ENCODE assay signal across 26 cellular contexts in genomic region chr4:3311095-3311372, GRCh38. TPM values are rescaled to one million over a fixed set of nuclear protein-coding genes. Genes with fewer than 3 reads are reported as not detected.
A peak's percentile ranks its signal among the peaks of the same experiment; 100 is the strongest.
DNase-seq lines count a peak whose midpoint lies in the region; ATAC-seq and TF ChIP-seq lines count a peak whose summit lies in the region.
"Had no signal": no experiment of that assay in that cellular context is flagged by ENCODE, and none has a peak within 500 bp of the region (broad histone marks: within the 10 kb centered on the region; RNA-seq: fewer than 3 reads in every experiment).

No MANE protein-coding gene starts in this region.

- no peak overlapping the region for H3K9ac ChIP-seq in PC-3 (ENCODE audit: low read length)
- H3K9ac ChIP-seq: GM23248 had no signal

- H3K27ac ChIP-seq in PC-3 (ENCODE audit: low read length): peak overlapping the region; percentile 58
- H3K27ac ChIP-seq: 22Rv1, breast epithelium, GM23248, neutrophil, thoracic aorta had no signal

- H3K27ac Mint-ChIP-seq in stimulated activated effector memory CD8-positive, alpha-beta T cell treated with anti-CD3 and anti-CD28 coated beads, Interleukin-12 subunit alpha, Interleukin-12 subunit beta, amount 100 ng/mL, for 72 hours: no peak overlapping the region
- H3K27ac Mint-ChIP-seq: activated CD4-positive, alpha-beta T cell treated with anti-CD3 and anti-CD28 coated beads for 36 hours; stimulated activated naive B cell treated with anti-CD40 and anti-IgM and Interleukin-4, amounts not matched to agents 10 μg/mL and 1 μg/mL and 100 μg/mL, for 72 hours had no signal

- H3K9me2 ChIP-seq in PC-3 (replicated peaks; ENCODE audit: low read length): no peaks in the 10 kb centered on the region

- no peak overlapping the region for H2AFZ ChIP-seq in PC-3 (ENCODE audit: low read length)
- H2AFZ ChIP-seq: GM23248 had no signal

- peaks cover 7% of the 10 kb centered on the region; the same call in 1 of the 2 replicates for H4K20me1 ChIP-seq in PC-3 (ENCODE audit: low read length)

- H3K4me1 ChIP-seq in PC-3 (ENCODE audit: insufficient read depth, low read length): peaks cover 20% of the 10 kb centered on the region
- H3K4me1 ChIP-seq: breast epithelium had no signal

- intact Hi-C loops in PC-3 (cut with micrococcal nuclease): no loop called here

- no peak overlapping the region for H3K4me3 Mint-ChIP-seq in stimulated activated effector memory CD8-positive, alpha-beta T cell treated with anti-CD3 and anti-CD28 coated beads, Interleukin-12 subunit alpha, Interleukin-12 subunit beta, amount 100 ng/mL, for 72 hours
- H3K4me3 Mint-ChIP-seq: activated CD4-positive, alpha-beta T cell treated with anti-CD3 and anti-CD28 coated beads for 36 hours; stimulated activated naive B cell treated with anti-CD40 and anti-IgM and Interleukin-4, amounts not matched to agents 10 μg/mL and 1 μg/mL and 100 μg/mL, for 72 hours had no signal

- peaks cover 5% of the 10 kb centered on the region for H3K4me1 Mint-ChIP-seq in stimulated activated effector memory CD8-positive, alpha-beta T cell treated with anti-CD3 and anti-CD28 coated beads, Interleukin-12 subunit alpha, Interleukin-12 subunit beta, amount 100 ng/mL, for 72 hours

- peak; percentile 7 for DNase-seq in activated CD4-positive, CD25-positive, alpha-beta regulatory T cell treated with anti-CD3 and anti-CD28 coated beads, Interleukin-2, amount 50 U/mL, for 72 hours
- DNase-seq in activated CD4-positive, CD25-positive, alpha-beta regulatory T cell (lab: John Stamatoyannopoulos, UW): no peak
- DNase-seq in PC-3 (no peak), left lobe of liver (ENCODE audit: low spot score) (peak; percentile 36), RKO (ENCODE audit: low spot score) (no peak), NCI-H2196 (lab: John Stamatoyannopoulos, UW; ENCODE audit: unreplicated experiment) (no peak)
- DNase-seq in stimulated activated effector memory CD8-positive, alpha-beta T cell treated with anti-CD3 and anti-CD28 coated beads, Interleukin-12 subunit alpha, Interleukin-12 subunit beta, amount 100 ng/mL, for 72 hours (ENCODE audit: low spot score in 2 of 2): no peak
- DNase-seq: activated CD4-positive, alpha-beta T cell treated with anti-CD3 and anti-CD28 coated beads for 36 hours; activated CD8-positive, alpha-beta memory T cell treated with anti-CD3 and anti-CD28 coated beads for 24 hours; activated naive CD4-positive, alpha-beta T cell treated with Interleukin-2 at 50 U/mL for 16 hours; activated T-cell treated with anti-CD3 and anti-CD28 coated beads, Interleukin-2, amount 50 U/mL, for 48 hours; cortex of kidney; GM23248; Kasumi-1; mammary epithelial cell; MV-4-11; NCI-H1694; NCI-H526; stimulated activated CD4-positive, alpha-beta T cell treated with anti-CD3 and anti-CD28 coated beads, Interleukin-2, amount 100 ng/mL, for 48 hours; stimulated activated naive B cell treated with anti-CD40 and anti-IgM and Interleukin-4, amounts not matched to agents 10 μg/mL and 1 μg/mL and 100 μg/mL, for 72 hours had no signal

- no peaks in the 10 kb centered on the region for H3K36me3 ChIP-seq in PC-3 (ENCODE audit: low read depth, low read length)
- H3K36me3 ChIP-seq: breast epithelium, neutrophil, thoracic aorta had no signal

- no peaks in the 10 kb centered on the region for H3K9me3 Mint-ChIP-seq in stimulated activated effector memory CD8-positive, alpha-beta T cell treated with anti-CD3 and anti-CD28 coated beads, Interleukin-12 subunit alpha, Interleukin-12 subunit beta, amount 100 ng/mL, for 72 hours
- H3K9me3 Mint-ChIP-seq: stimulated activated naive B cell treated with anti-CD40 and anti-IgM and Interleukin-4, amounts not matched to agents 10 μg/mL and 1 μg/mL and 100 μg/mL, for 72 hours had no signal

- POLR2A ChIA-PET in PC-3 (lab: Charles Lee; ENCODE audit: unreplicated experiment): no interaction called here

- CTCF ChIA-PET in PC-3 (lab: Charles Lee): no interaction called here

- H3K4me2 ChIP-seq in PC-3 (ENCODE audit: low read length): peak overlapping the region; percentile 74
- H3K4me2 ChIP-seq: smooth muscle cell had no signal

- BruUV-seq in PC-3 (replicated peaks; lab: Mats Ljungman, UMichigan): no TSS peak

- no peaks in the 10 kb centered on the region for H3K9me3 ChIP-seq in PC-3 (ENCODE audit: low read length)
- H3K9me3 ChIP-seq: breast epithelium, neutrophil, thoracic aorta had no signal

- no peaks in the 10 kb centered on the region for H3K36me3 Mint-ChIP-seq in stimulated activated effector memory CD8-positive, alpha-beta T cell treated with anti-CD3 and anti-CD28 coated beads, Interleukin-12 subunit alpha, Interleukin-12 subunit beta, amount 100 ng/mL, for 72 hours

- H3K79me2 ChIP-seq in PC-3 (ENCODE audit: low read length): peaks cover 3% of the 10 kb centered on the region; the same call in 1 of the 2 replicates

- ATAC-seq in PC-3: no peak
- ATAC-seq in left lobe of liver: no peak
- ATAC-seq in stimulated activated effector memory CD8-positive, alpha-beta T cell treated with anti-CD3 and anti-CD28 coated beads, Interleukin-12 subunit alpha, Interleukin-12 subunit beta, amount 100 ng/mL, for 72 hours: peak; percentile 34
- ATAC-seq in HG03342 (IDR thresholded peaks at IDR 0.05; ENCODE audit: unreplicated experiment): no peak
- ATAC-seq: activated CD4-positive, alpha-beta T cell treated with anti-CD3 and anti-CD28 coated beads for 36 hours; stimulated activated naive B cell treated with anti-CD40 and anti-IgM and Interleukin-4, amounts not matched to agents 10 μg/mL and 1 μg/mL and 100 μg/mL, for 72 hours had no signal

- H3K27me3 ChIP-seq in PC-3 (ENCODE audit: low read length): no peaks in the 10 kb centered on the region
- H3K27me3 ChIP-seq: breast epithelium, neutrophil had no signal

- no peak for TF ChIP-seq CTCF in PC-3 (conservative IDR thresholded peaks at IDR 0.05; ENCODE audit: low read depth, low read length)

- no peak overlapping the region for H3K4me3 ChIP-seq in PC-3 (ENCODE audit: low read length)
- H3K4me3 ChIP-seq: breast epithelium, GM23248, smooth muscle cell, thoracic aorta had no signal

- no peaks in the 10 kb centered on the region for H3F3A ChIP-seq in PC-3 (ENCODE audit: low read length, unreplicated experiment)

RNA-seq across cellular contexts. Expression of gene RGS12, which starts 18.2 kb away (rescaled TPM):
- total RNA-seq in PC-3 (2014; rRNA removed): 10.3 and 13.8 TPM in 2 replicates
- 29.3 TPM for total RNA-seq in left lobe of liver

Comparison
In these comparisons a context has a peak if more than half of its experiments do, and no peak if none do; other contexts are left out.
1. DNase-seq: peak in activated CD4-positive, CD25-positive, alpha-beta regulatory T cell treated with anti-CD3 and anti-CD28 coated beads, Interleukin-2, amount 50 U/mL, for 72 hours (single experiment) and left lobe of liver (single experiment); none in activated CD4-positive, CD25-positive, alpha-beta regulatory T cell (0 of 4), PC-3 (single experiment), stimulated activated effector memory CD8-positive, alpha-beta T cell treated with anti-CD3 and anti-CD28 coated beads, Interleukin-12 subunit alpha, Interleukin-12 subunit beta, amount 100 ng/mL, for 72 hours (0 of 2), RKO (single experiment) and NCI-H2196 (single experiment).